8 cellular contexts compared by ENCODE assay signal in the genomic region with DNA sequence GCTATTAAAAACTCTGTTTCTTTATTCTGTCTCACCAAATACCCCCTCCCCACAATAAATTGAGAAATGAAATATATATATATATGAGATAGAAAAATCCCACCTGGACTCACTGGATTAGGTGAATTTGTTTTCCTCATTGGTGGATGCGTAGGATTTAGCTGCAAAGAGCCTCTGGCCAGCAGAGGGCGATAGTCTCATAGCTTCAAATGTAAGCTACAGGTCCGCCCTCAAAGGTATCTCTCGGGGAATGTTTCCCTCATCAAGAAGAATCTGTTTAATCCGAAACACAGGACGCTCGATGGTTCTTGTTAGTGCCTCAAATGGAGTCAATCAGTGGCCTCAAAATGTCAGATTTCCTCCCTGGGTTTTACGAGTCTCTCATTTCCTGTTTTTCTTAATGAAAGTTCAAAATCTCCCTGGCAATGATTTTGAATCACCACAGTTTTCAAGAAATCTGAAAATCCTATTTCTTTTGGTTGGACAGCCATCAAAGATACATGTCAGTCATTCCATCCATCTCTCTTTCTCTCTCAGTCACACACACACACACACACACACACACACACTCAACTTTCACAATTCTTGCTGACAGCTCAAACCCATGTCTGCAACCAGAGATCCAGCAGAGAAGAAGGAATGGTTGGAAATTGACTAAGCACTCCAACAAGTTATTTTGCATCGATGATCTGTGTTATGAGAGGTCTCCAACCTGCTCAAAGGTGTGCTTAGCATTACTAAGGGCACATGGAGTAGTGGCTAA. TPM values are rescaled to one million over a fixed set of nuclear protein-coding genes. Genes with fewer than 3 reads are reported as not detected.
A peak's percentile ranks its signal among the peaks of the same experiment; 100 is the strongest.
DNase-seq lines count a peak whose midpoint lies in the region; ATAC-seq and TF ChIP-seq lines count a peak whose summit lies in the region.

No MANE protein-coding gene starts in this region.

- H3K9me2 ChIP-seq in GM23338 (ENCODE audit: insufficient read depth) = no peaks in the 10 kb centered on the region

- H3K27ac Mint-ChIP-seq in GM23338 = no peak overlapping the region

- no peaks in the 10 kb centered on the region for H3K9me3 ChIP-seq in left lung

- H3K27me3 ChIP-seq in GM23338 (ENCODE audit: insufficient read depth) (no peaks in the 10 kb centered on the region), left lung (peaks cover 0 to 31% of the 10 kb centered on the region in 2 donors)

- peaks cover 8% of the 10 kb centered on the region for H3K27me3 Mint-ChIP-seq in GM23338 (ENCODE audit: insufficient read depth, low read depth, poor library complexity)

- intact Hi-C loops in left lung (cut with DNase I) = loop anchor here in 1 of 2 donors (10.0 kb wide), 1 partner anchor 115 kb away; no protein-coding TSS in a partner anchor

- no peaks in the 10 kb centered on the region; the same call in 2 of the 3 replicates for H3K9me3 Mint-ChIP-seq in GM23338

- H3K4me3 ChIP-seq in GM23338 (no peak overlapping the region), left lung (no peak overlapping the region)

- H3F3A ChIP-seq in GM23338 (replicated peaks; ENCODE audit: low read depth) = no peaks in the 10 kb centered on the region

- no peaks in the 10 kb centered on the region for H4K20me1 ChIP-seq in GM23338 (replicated peaks; ENCODE audit: insufficient read depth)

- H3K4me1 ChIP-seq in GM23338 (ENCODE audit: insufficient read depth) = no peaks in the 10 kb centered on the region
- no peaks in the 10 kb centered on the region for H3K4me1 ChIP-seq in left lung

- peak; percentile 91 to 92 for TF ChIP-seq CTCF in GM23338 (conservative IDR thresholded peaks at IDR 0.05; ENCODE audit: low read depth in 2 of 2)
- peak; percentile 82 to 87 for TF ChIP-seq CTCF in left lung (IDR thresholded peaks at IDR 0.05)

- no peaks in the 10 kb centered on the region for H3K36me3 Mint-ChIP-seq in GM23338 (ENCODE audit: low read depth)

- H3K4me2 ChIP-seq in GM23338 = no peak overlapping the region

- H3K4me1 Mint-ChIP-seq in GM23338 = peaks cover 17% of the 10 kb centered on the region

- no peak overlapping the region for H3K27ac ChIP-seq in GM23338 (ENCODE audit: low read depth)
- H3K27ac ChIP-seq in left lung = no peak overlapping the region

- DNase-seq in C1 segment of cervical spinal cord (lab: John Stamatoyannopoulos, UW) = peak in 10 of 14 donors; percentile 4 to 49 (median 13)
- peak; percentile 98 for DNase-seq in GM23338 (ENCODE audit: low spot score)
- peak; percentile 74 for DNase-seq in NCI-H2171 (lab: John Stamatoyannopoulos, UW)
- DNase-seq in activated CD4-positive, CD25-positive, alpha-beta regulatory T cell treated with anti-CD3 and anti-CD28 coated beads, Interleukin-2, amount 50 U/mL, for 16 hours (ENCODE audit: low read depth, low spot score) = peak; percentile 55
- DNase-seq in central memory CD4-positive, alpha-beta T cell = peak; percentile 58
- DNase-seq in left lung = peak in 1 of 2 donors; percentile 69
- DNase-seq in stimulated activated CD4-positive, alpha-beta T cell treated with anti-CD3 and anti-CD28 coated beads, Interleukin-4, amount 100 ng/mL, for 4 hours = peak; percentile 65 to 74

- no peaks in the 10 kb centered on the region for H3K79me2 ChIP-seq in GM23338 (replicated peaks; ENCODE audit: insufficient read depth)

- H3K4me3 Mint-ChIP-seq in GM23338 = no peak overlapping the region

- H3K36me3 ChIP-seq in GM23338 (ENCODE audit: insufficient read depth) = no peaks in the 10 kb centered on the region
- no peaks in the 10 kb centered on the region for H3K36me3 ChIP-seq in left lung

- ATAC-seq in GM23338 (peak; percentile 55), left lung (peak; percentile 81), HG03520 (IDR thresholded peaks at IDR 0.05; ENCODE audit: unreplicated experiment) (no peak)

- 0 out of 2 replicates have a peak overlapping the region, but pooled peaks have one; percentile 32 for H2AFZ ChIP-seq in GM23338

TF ChIP-seq in GM23338, 12 proteins besides CTCF, POLR2A, EP300 and RAD21:
- no peak for TF ChIP-seq STAT1 (IDR thresholded peaks at IDR 0.05; ENCODE audit: unreplicated experiment)
- TF ChIP-seq, protein P1, sequence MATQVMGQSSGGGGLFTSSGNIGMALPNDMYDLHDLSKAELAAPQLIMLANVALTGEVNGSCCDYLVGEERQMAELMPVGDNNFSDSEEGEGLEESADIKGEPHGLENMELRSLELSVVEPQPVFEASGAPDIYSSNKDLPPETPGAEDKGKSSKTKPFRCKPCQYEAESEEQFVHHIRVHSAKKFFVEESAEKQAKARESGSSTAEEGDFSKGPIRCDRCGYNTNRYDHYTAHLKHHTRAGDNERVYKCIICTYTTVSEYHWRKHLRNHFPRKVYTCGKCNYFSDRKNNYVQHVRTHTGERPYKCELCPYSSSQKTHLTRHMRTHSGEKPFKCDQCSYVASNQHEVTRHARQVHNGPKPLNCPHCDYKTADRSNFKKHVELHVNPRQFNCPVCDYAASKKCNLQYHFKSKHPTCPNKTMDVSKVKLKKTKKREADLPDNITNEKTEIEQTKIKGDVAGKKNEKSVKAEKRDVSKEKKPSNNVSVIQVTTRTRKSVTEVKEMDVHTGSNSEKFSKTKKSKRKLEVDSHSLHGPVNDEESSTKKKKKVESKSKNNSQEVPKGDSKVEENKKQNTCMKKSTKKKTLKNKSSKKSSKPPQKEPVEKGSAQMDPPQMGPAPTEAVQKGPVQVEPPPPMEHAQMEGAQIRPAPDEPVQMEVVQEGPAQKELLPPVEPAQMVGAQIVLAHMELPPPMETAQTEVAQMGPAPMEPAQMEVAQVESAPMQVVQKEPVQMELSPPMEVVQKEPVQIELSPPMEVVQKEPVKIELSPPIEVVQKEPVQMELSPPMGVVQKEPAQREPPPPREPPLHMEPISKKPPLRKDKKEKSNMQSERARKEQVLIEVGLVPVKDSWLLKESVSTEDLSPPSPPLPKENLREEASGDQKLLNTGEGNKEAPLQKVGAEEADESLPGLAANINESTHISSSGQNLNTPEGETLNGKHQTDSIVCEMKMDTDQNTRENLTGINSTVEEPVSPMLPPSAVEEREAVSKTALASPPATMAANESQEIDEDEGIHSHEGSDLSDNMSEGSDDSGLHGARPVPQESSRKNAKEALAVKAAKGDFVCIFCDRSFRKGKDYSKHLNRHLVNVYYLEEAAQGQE (IDR thresholded peaks at IDR 0.05; ENCODE audit: unreplicated experiment) = no peak
- TF ChIP-seq, protein P2, sequence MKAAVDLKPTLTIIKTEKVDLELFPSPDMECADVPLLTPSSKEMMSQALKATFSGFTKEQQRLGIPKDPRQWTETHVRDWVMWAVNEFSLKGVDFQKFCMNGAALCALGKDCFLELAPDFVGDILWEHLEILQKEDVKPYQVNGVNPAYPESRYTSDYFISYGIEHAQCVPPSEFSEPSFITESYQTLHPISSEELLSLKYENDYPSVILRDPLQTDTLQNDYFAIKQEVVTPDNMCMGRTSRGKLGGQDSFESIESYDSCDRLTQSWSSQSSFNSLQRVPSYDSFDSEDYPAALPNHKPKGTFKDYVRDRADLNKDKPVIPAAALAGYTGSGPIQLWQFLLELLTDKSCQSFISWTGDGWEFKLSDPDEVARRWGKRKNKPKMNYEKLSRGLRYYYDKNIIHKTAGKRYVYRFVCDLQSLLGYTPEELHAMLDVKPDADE (IDR thresholded peaks at IDR 0.05) = no peak

RNA-seq across cellular contexts. Expression of a gene that starts 13.9 kb away (rescaled TPM):
- 0.76 and 2.8 TPM in 2 replicates for total RNA-seq in GM23338 (2014; rRNA removed; shearing (Covaris generic))
- polyA plus RNA-seq in GM23338 (2016; fragmentation: Nextera tagmentation; extraction: Ambion mirVana) = 0.09 and 0.32 TPM in 2 replicates
- 1 to 10 TPM in 1 of 2 donors, under 1 TPM in 1; 0.29 to 1.1 TPM for total RNA-seq in left lung
